Comparison of ENCODE assay signal across 7 cellular contexts in genomic region chr11:62694455-62695167, GRCh38. TPM values are rescaled to one million over a fixed set of nuclear protein-coding genes. Genes with fewer than 3 reads are reported as not detected.
A peak's percentile ranks its signal among the peaks of the same experiment; 100 is the strongest.
DNase-seq lines count a peak whose midpoint lies in the region; ATAC-seq and TF ChIP-seq lines count a peak whose summit lies in the region.

No MANE protein-coding gene starts in this region.

- H3K27me3 Mint-ChIP-seq in immature natural killer cell (ENCODE audit: low read depth in 3 of 3): peaks cover 0 to 4% (median 0%) of the 10 kb centered on the region in 3 donors

- in situ Hi-C loops in T47D (cut with HindIII; ENCODE audit: low pct_unique_long_range_greater_than_20kb, low sequenced_read_pairs): no loop called here

- no peak for ATAC-seq in HG03457 (IDR thresholded peaks at IDR 0.05; ENCODE audit: unreplicated experiment)

- DNase-seq in GM12865 (ENCODE audit: low read depth) (peak; percentile 88), NCI-H146 (lab: John Stamatoyannopoulos, UW) (peak; percentile 57), T47D (ENCODE audit: low read depth in 1 of 2, low spot score in 1 of 2) (peak; percentile 77 to 89), immature natural killer cell (peak; percentile 69 to 78 (median 73))
- DNase-seq in stimulated activated CD4-positive, alpha-beta T cell treated with anti-CD3 and anti-CD28 coated beads, Interleukin-15, amount 100 ng/mL, for 48 hours (ENCODE audit: low read depth in 2 of 2): peak; percentile 55 to 69

- TF ChIP-seq CTCF in GM12865 (IDR thresholded peaks at IDR 0.05; ENCODE audit: insufficient read depth, low read depth, low read length, missing control alignments): peak; percentile 83
- TF ChIP-seq CTCF in VCaP (conservative IDR thresholded peaks at IDR 0.05): peak; percentile 83

- H3K27ac Mint-ChIP-seq in immature natural killer cell: peak overlapping the region in 4 of 6 donors; percentile 14 to 76 (median 34)

- H3K4me3 Mint-ChIP-seq in immature natural killer cell: no peak overlapping the region

- H3K4me3 ChIP-seq in GM12865 (ENCODE audit: low read depth, low read length): no peak overlapping the region

- peaks cover 8 to 13% (median 9%) of the 10 kb centered on the region in 3 donors for H3K36me3 Mint-ChIP-seq in immature natural killer cell

- H3K27ac ChIP-seq in VCaP: no peak overlapping the region

- peaks cover 5 to 7% of the 10 kb centered on the region in 2 donors for H3K4me1 Mint-ChIP-seq in immature natural killer cell

- no peaks in the 10 kb centered on the region for H3K9me3 Mint-ChIP-seq in immature natural killer cell

RNA-seq across cellular contexts. Expression of gene LRRN4CL, which starts 5.3 kb away (rescaled TPM):
- polyA plus RNA-seq in immature natural killer cell: not detected

RNA-seq across cellular contexts. Expression of gene BSCL2, which starts 12.6 kb away (rescaled TPM):
- 10 to 100 TPM; 52.5 to 54.1 (median 53.6) TPM for polyA plus RNA-seq in immature natural killer cell

RNA-seq across cellular contexts. Expression of gene GNG3, which starts 12.9 kb away (rescaled TPM):
- not detected for polyA plus RNA-seq in immature natural killer cell

RNA-seq across cellular contexts. Expression of gene UBXN1, which starts 15.7 kb away (rescaled TPM):
- 100 to 1,000 TPM in 2 of 3 donors, 10 to 100 TPM in 1; 93.1 to 152 (median 152) TPM for polyA plus RNA-seq in immature natural killer cell

RNA-seq across cellular contexts. Expression of gene LBHD1, which starts 22.5 kb away (rescaled TPM):
- polyA plus RNA-seq in immature natural killer cell: 10 to 100 TPM in 1 of 3 donors, 1 to 10 TPM in 2; 6.3 to 11.4 (median 6.5) TPM
